Comparison of ENCODE assay signal across 20 cellular contexts in genomic region chr4:99383381-99383780, GRCh38. TPM values are rescaled to one million over a fixed set of nuclear protein-coding genes. Genes with fewer than 3 reads are reported as not detected.
DNase-seq lines count a peak whose midpoint lies in the region; ATAC-seq and TF ChIP-seq lines count a peak whose summit lies in the region.
"Had no signal": no experiment of that assay in that cellular context is flagged by ENCODE, and none has a peak within 500 bp of the region (broad histone marks: within the 10 kb centered on the region; RNA-seq: fewer than 3 reads in every experiment).

No MANE protein-coding gene starts in this region.

- no peaks in the 10 kb centered on the region for H3K36me3 ChIP-seq in ascending aorta
- no peaks in the 10 kb centered on the region for H3K36me3 ChIP-seq in ovary
- no peaks in the 10 kb centered on the region for H3K36me3 ChIP-seq in tibial nerve
- H3K36me3 ChIP-seq: BLaER1 treated with 17β-estradiol and CSF1 and Interleukin-3, amounts not matched to agents 10 nM and 100 nM had no signal

- H3K27ac Mint-ChIP-seq in stimulated activated naive CD8-positive, alpha-beta T cell treated with anti-CD3 and anti-CD28 coated beads, Interleukin-15, amount 100 ng/mL, for 72 hours, result no peak overlapping the region
- H3K27ac Mint-ChIP-seq in CD14-positive monocyte, result no peak overlapping the region
- H3K27ac Mint-ChIP-seq: activated CD8-positive, alpha-beta memory T cell treated with anti-CD3 and anti-CD28 coated beads, Interleukin-2, amount 10 ng/mL, durations not matched to agents 7 days and 5 days; progenitor cell of endocrine pancreas; T-helper 17 cell had no signal

- intact Hi-C loops in ascending aorta (cut with DNase I), result loop anchor here (5.0 kb wide), 1 partner anchor 61 kb away; the partner anchor contains the start of gene ADH1B
- intact Hi-C loops in left ventricle myocardium superior (cut with micrococcal nuclease), result no loop called here
- intact Hi-C loops in ovary (cut with DNase I), result no loop called here
- intact Hi-C loops in CD14-positive monocyte (cut with micrococcal nuclease), result no loop called here

- H3K4me3 Mint-ChIP-seq in stimulated activated naive CD8-positive, alpha-beta T cell treated with anti-CD3 and anti-CD28 coated beads, Interleukin-15, amount 100 ng/mL, for 72 hours, result no peak overlapping the region
- H3K4me3 Mint-ChIP-seq in CD14-positive monocyte, result no peak overlapping the region
- H3K4me3 Mint-ChIP-seq: activated CD8-positive, alpha-beta memory T cell treated with anti-CD3 and anti-CD28 coated beads, Interleukin-2, amount 10 ng/mL, durations not matched to agents 7 days and 5 days; T-helper 17 cell had no signal

- TF ChIP-seq POLR2A in ovary (IDR thresholded peaks at IDR 0.05), result no peak
- TF ChIP-seq POLR2A in tibial nerve (IDR thresholded peaks at IDR 0.05), result no peak

- H3K9me3 Mint-ChIP-seq in stimulated activated naive CD8-positive, alpha-beta T cell treated with anti-CD3 and anti-CD28 coated beads, Interleukin-15, amount 100 ng/mL, for 72 hours, result no peaks in the 10 kb centered on the region
- peaks cover 0 to 5% (median 2%) of the 10 kb centered on the region in 7 donors for H3K9me3 Mint-ChIP-seq in CD14-positive monocyte

- no peaks in the 10 kb centered on the region for H3K36me3 Mint-ChIP-seq in CD14-positive monocyte
- H3K36me3 Mint-ChIP-seq: activated CD8-positive, alpha-beta memory T cell treated with anti-CD3 and anti-CD28 coated beads, Interleukin-2, amount 10 ng/mL, durations not matched to agents 7 days and 5 days had no signal

- H3K27ac ChIP-seq in ascending aorta, result peak overlapping the region; percentile 82 to 91
- H3K27ac ChIP-seq in ovary, result peak overlapping the region; percentile 70 to 88
- H3K27ac ChIP-seq in tibial nerve, result peak overlapping the region; percentile 77 to 95 (median 82)
- H3K27ac ChIP-seq: BLaER1 treated with 17β-estradiol and CSF1 and Interleukin-3, amounts not matched to agents 10 nM and 100 nM had no signal

- H3K4me1 Mint-ChIP-seq in stimulated activated naive CD8-positive, alpha-beta T cell treated with anti-CD3 and anti-CD28 coated beads, Interleukin-15, amount 100 ng/mL, for 72 hours, result no peaks in the 10 kb centered on the region
- H3K4me1 Mint-ChIP-seq in CD14-positive monocyte, result no peaks in the 10 kb centered on the region
- H3K4me1 Mint-ChIP-seq: activated CD8-positive, alpha-beta memory T cell treated with anti-CD3 and anti-CD28 coated beads, Interleukin-2, amount 10 ng/mL, durations not matched to agents 7 days and 5 days; T-helper 17 cell had no signal

- no peak for TF ChIP-seq CTCF in ascending aorta (IDR thresholded peaks at IDR 0.05)
- TF ChIP-seq CTCF in ovary (IDR thresholded peaks at IDR 0.05), result no peak
- no peak for TF ChIP-seq CTCF in tibial nerve (IDR thresholded peaks at IDR 0.05)
- no peak for TF ChIP-seq CTCF in CD14-positive monocyte (IDR thresholded peaks at IDR 0.05)

- DNase-seq in ascending aorta (ENCODE audit: low spot score in 2 of 2) (no peak), left ventricle myocardium superior (no peak), ovary (no peak), tibial nerve (ENCODE audit: low spot score in 2 of 2) (no peak), NCI-H2107 treated with DMSO at 0.1 percent for 48 hours (lab: John Stamatoyannopoulos, UW; ENCODE audit: unreplicated experiment) (no peak), CD14-positive monocyte (ENCODE audit: low spot score) (no peak)
- DNase-seq in stimulated activated naive CD8-positive, alpha-beta T cell treated with anti-CD3 and anti-CD28 coated beads, Interleukin-15, amount 100 ng/mL, for 72 hours, result no peak
- DNase-seq: activated CD4-positive, CD25-positive, alpha-beta regulatory T cell; activated CD8-positive, alpha-beta memory T cell treated with anti-CD3 and anti-CD28 coated beads, Interleukin-2, amount 10 ng/mL, durations not matched to agents 7 days and 5 days; DMS79 treated with DMSO at 0.1 percent for 48 hours; NCI-H82; stimulated activated CD4-positive, alpha-beta T cell treated with anti-CD3 and anti-CD28 coated beads, Interleukin-2, amount 100 ng/mL, for 24 hours; stimulated activated CD8-positive, alpha-beta memory T cell treated with anti-CD3 and anti-CD28 coated beads, Interleukin-4, amount 100 ng/mL, for 48 hours; T-helper 17 cell had no signal

- H3K9me3 ChIP-seq in ascending aorta, result peaks cover 0 to 15% of the 10 kb centered on the region in 2 donors
- no peaks in the 10 kb centered on the region for H3K9me3 ChIP-seq in ovary
- peaks cover 0 to 6% (median 0%) of the 10 kb centered on the region in 4 donors for H3K9me3 ChIP-seq in tibial nerve

- WGBS in ovary, 3 donors, result 7 to 15% (median 8%) methylated on average over 2 of the region's 2 CpGs
- 65 to 67% methylated on average over 2 of the region's 2 CpGs for WGBS in tibial nerve, 2 donors

- H3K4me3 ChIP-seq in ascending aorta (no peak overlapping the region), ovary (no peak overlapping the region), tibial nerve (no peak overlapping the region)
- H3K4me3 ChIP-seq: BLaER1 treated with 17β-estradiol and CSF1 and Interleukin-3, amounts not matched to agents 10 nM and 100 nM had no signal

- H3K4me1 ChIP-seq in ascending aorta, result peaks cover 0 to 4% of the 10 kb centered on the region in 2 donors
- peaks cover 9% of the 10 kb centered on the region for H3K4me1 ChIP-seq in ovary (ENCODE audit: insufficient read depth)
- H3K4me1 ChIP-seq in tibial nerve, result peaks cover 0 to 23% (median 4%) of the 10 kb centered on the region in 4 donors

- H3K27me3 ChIP-seq in ascending aorta (no peaks in the 10 kb centered on the region), ovary (no peaks in the 10 kb centered on the region), tibial nerve (no peaks in the 10 kb centered on the region)
- H3K27me3 ChIP-seq: BLaER1 treated with 17β-estradiol and CSF1 and Interleukin-3, amounts not matched to agents 10 nM and 100 nM had no signal

- peak; percentile 6 for ATAC-seq in left ventricle myocardium superior
- no peak for ATAC-seq in HG02840 (IDR thresholded peaks at IDR 0.05; ENCODE audit: low FRiP score, unreplicated experiment)
- no peak for ATAC-seq in stimulated activated naive CD8-positive, alpha-beta T cell treated with anti-CD3 and anti-CD28 coated beads, Interleukin-15, amount 100 ng/mL, for 72 hours
- ATAC-seq: activated CD8-positive, alpha-beta memory T cell treated with anti-CD3 and anti-CD28 coated beads, Interleukin-2, amount 10 ng/mL, durations not matched to agents 7 days and 5 days; T-helper 17 cell had no signal

- TF ChIP-seq EP300 in ovary (IDR thresholded peaks at IDR 0.05) (no peak), tibial nerve (IDR thresholded peaks at IDR 0.05) (no peak)

- peaks cover 21% of the 10 kb centered on the region for H3K27me3 Mint-ChIP-seq in stimulated activated naive CD8-positive, alpha-beta T cell treated with anti-CD3 and anti-CD28 coated beads, Interleukin-15, amount 100 ng/mL, for 72 hours
- no peaks in the 10 kb centered on the region for H3K27me3 Mint-ChIP-seq in CD14-positive monocyte (ENCODE audit: low read depth in 3 of 3)
- H3K27me3 Mint-ChIP-seq: progenitor cell of endocrine pancreas had no signal

RNA-seq across cellular contexts. Expression of gene ADH1C, which starts 30.8 kb away (rescaled TPM):
- total RNA-seq in ascending aorta (4.6 TPM), left ventricle myocardium superior (7.6 TPM), ovary (10 to 100 TPM in 1 of 7 donors, 1 to 10 TPM in 6; 1.5 to 21.6 (median 7.0) TPM), tibial nerve (100 to 1,000 TPM in 3 of 4 donors, 10 to 100 TPM in 1; 44.7 to 186 (median 151) TPM)
- polyA plus RNA-seq in ovary (1 to 10 TPM; 4.9 to 8.6 TPM), CD14-positive monocyte (not detected)
- total RNA-seq: activated CD8-positive, alpha-beta memory T cell treated with anti-CD3 and anti-CD28 coated beads, Interleukin-2, amount 10 ng/mL, durations not matched to agents 7 days and 5 days; glomerular endothelial cell; T-helper 17 cell had no signal

RNA-seq across cellular contexts. Expression of gene ADH7, which starts 51.8 kb away (rescaled TPM):
- not detected for total RNA-seq in ascending aorta
- not detected for total RNA-seq in left ventricle myocardium superior
- total RNA-seq in ovary, result not detected
- not detected for polyA plus RNA-seq in ovary
- not detected for total RNA-seq in tibial nerve
- not detected for polyA plus RNA-seq in CD14-positive monocyte
- total RNA-seq: activated CD8-positive, alpha-beta memory T cell treated with anti-CD3 and anti-CD28 coated beads, Interleukin-2, amount 10 ng/mL, durations not matched to agents 7 days and 5 days; glomerular endothelial cell; H4; progenitor cell of endocrine pancreas; RPMI7951; T-helper 17 cell had no signal
